9 cellular contexts compared by ENCODE assay signal in genomic region chr10:71985542-71986250, GRCh38. TPM values are rescaled to one million over a fixed set of nuclear protein-coding genes. Genes with fewer than 3 reads are reported as not detected.
DNase-seq lines count a peak whose midpoint lies in the region; ATAC-seq and TF ChIP-seq lines count a peak whose summit lies in the region.
"Had no signal": no experiment of that assay in that cellular context is flagged by ENCODE, and none has a peak within 500 bp of the region (broad histone marks: within the 10 kb centered on the region; RNA-seq: fewer than 3 reads in every experiment).

No MANE protein-coding gene starts in this region.

- DNase-seq in AG20443 (ENCODE audit: low spot score) = peak; percentile 67
- DNase-seq in coronary artery (ENCODE audit: low spot score) = peak; percentile 85
- DNase-seq in SW 1271 (lab: John Stamatoyannopoulos, UW) = no peak
- DNase-seq in NCI-H128 (lab: John Stamatoyannopoulos, UW; ENCODE audit: unreplicated experiment) = no peak
- no peak for DNase-seq in SK-N-DZ (ENCODE audit: low spot score)
- DNase-seq: DND-41 had no signal

- H3K27ac ChIP-seq in coronary artery = peak overlapping the region; percentile 69 to 88

- H3K4me3 Mint-ChIP-seq in nephron = no peak overlapping the region

- peak overlapping the region; percentile 25 for H3K4me3 ChIP-seq in coronary artery

- no peaks in the 10 kb centered on the region for H3K27me3 Mint-ChIP-seq in nephron (ENCODE audit: low read depth)

- H3K4me1 Mint-ChIP-seq in nephron = peaks cover 67% of the 10 kb centered on the region

- ATAC-seq in HG02610 (IDR thresholded peaks at IDR 0.05; ENCODE audit: unreplicated experiment) (peak; percentile 54), HG03342 (IDR thresholded peaks at IDR 0.05; ENCODE audit: unreplicated experiment) (no peak)

- peak overlapping the region; percentile 62 to 89 (median 87) for H3K27ac Mint-ChIP-seq in nephron

- TF ChIP-seq CTCF in coronary artery (IDR thresholded peaks at IDR 0.05) (no peak), nephron (IDR thresholded peaks at IDR 0.05; ENCODE audit: unreplicated experiment in 3 of 3) (no peak)

- peaks cover 5% of the 10 kb centered on the region for H3K9me3 Mint-ChIP-seq in nephron

- peaks cover 8% of the 10 kb centered on the region for H3K36me3 Mint-ChIP-seq in nephron (ENCODE audit: low read depth)

RNA-seq across cellular contexts. Expression of gene CHST3, which starts 21.5 kb away (rescaled TPM):
- polyA plus RNA-seq in SK-N-DZ (2014; cell fraction: cytosol; rRNA removed) = 0.85 and 1.9 TPM in 2 replicates
- 0.63 and 0.91 TPM in 2 replicates for polyA plus RNA-seq in SK-N-DZ (2014; cell fraction: nucleus; rRNA removed)

Comparison
In these comparisons a context has a peak if more than half of its experiments do, and no peak if none do; other contexts are left out.
1. DNase-seq: peak in AG20443 (single experiment) and coronary artery (single experiment); none in SW 1271 (0 of 2), NCI-H128 (single experiment) and SK-N-DZ (single experiment).